Comparison of ENCODE assay signal across 8 cellular contexts in the genomic region with DNA sequence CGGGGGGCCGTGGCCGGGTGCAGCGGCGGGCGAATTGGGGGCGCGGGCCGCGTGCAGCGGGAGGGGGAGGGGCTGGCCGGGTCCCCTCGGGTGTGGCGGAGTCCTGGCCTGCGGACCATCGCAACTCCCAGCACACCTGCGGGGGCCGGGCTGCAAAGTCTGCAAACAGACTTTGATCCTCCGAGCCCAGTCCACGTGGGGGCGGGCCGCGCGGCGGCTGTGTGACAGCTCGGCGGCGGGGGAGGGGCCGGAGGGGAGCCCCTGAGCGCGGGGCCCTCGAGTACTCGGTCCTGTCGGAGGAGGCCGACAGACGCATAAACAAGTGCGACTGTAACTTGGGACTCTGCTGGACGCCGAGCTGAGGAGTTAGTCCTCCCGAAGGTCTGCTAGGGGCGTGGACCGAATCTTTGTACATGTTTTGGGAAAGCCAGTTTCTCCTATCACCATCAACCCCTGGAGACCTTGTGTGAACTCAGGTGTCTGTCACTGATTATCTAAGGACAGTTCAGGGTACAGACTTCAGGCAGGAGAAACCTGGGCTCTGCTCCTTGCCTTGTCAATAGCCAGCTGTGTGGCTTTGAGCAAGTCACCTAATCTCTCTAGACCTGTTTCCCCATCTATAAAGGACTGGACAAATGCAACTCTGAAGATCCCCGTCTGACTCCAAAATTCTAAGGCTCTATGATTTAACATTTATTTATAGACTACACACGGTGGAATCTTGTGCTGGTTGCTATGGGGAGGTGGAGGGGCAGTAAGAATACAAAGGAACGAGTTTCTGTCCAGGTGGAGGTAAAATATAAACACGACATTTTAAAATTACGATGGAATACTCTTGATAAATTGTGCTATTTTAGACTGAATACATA. TPM values are rescaled to one million over a fixed set of nuclear protein-coding genes. Genes with fewer than 3 reads are reported as not detected.
DNase-seq lines count a peak whose midpoint lies in the region; ATAC-seq and TF ChIP-seq lines count a peak whose summit lies in the region.

No MANE protein-coding gene starts in this region.

- no peak overlapping the region for H3K18ac ChIP-seq in mesendoderm (ENCODE audit: low read length)

- H4K8ac ChIP-seq in mesendoderm (ENCODE audit: low read depth, low read length), result no peak overlapping the region

- H3K4me2 ChIP-seq in mesendoderm (ENCODE audit: low read length), result peak overlapping the region; percentile 39

- no peak overlapping the region for H3K23ac ChIP-seq in mesendoderm (ENCODE audit: low read length)

- H3K4me1 ChIP-seq in colonic mucosa, result no peaks in the 10 kb centered on the region
- peaks cover 6% of the 10 kb centered on the region for H3K4me1 ChIP-seq in mesendoderm (ENCODE audit: control insufficient read depth, low read depth, low read length)
- H3K4me1 ChIP-seq in urinary bladder (ENCODE audit: insufficient read depth), result no peaks in the 10 kb centered on the region

- no CpG with 5 or more reads among the region's 47 CpGs for WGBS in mesendoderm (ENCODE audit: extremely low coverage, insufficient coverage, low lambda C conversion rate)
- 4% methylated on average over 46 of the region's 47 CpGs for WGBS in urinary bladder

- H3K27me3 ChIP-seq in colonic mucosa (no peaks in the 10 kb centered on the region), mesendoderm (ENCODE audit: insufficient read depth, low read length, poor library complexity) (no peaks in the 10 kb centered on the region)

- H3K56ac ChIP-seq in mesendoderm (ENCODE audit: low read length), result peak overlapping the region; percentile 65

- peak overlapping the region; percentile 98 for H3K27ac ChIP-seq in colonic mucosa
- no peak overlapping the region for H3K27ac ChIP-seq in mesendoderm (ENCODE audit: low read depth, low read length)
- H3K27ac ChIP-seq in urinary bladder (ENCODE audit: low read depth), result peak overlapping the region; percentile 82

- H3K4ac ChIP-seq in mesendoderm (ENCODE audit: low read depth, low read length), result no peak overlapping the region

- H2BK120ac ChIP-seq in mesendoderm (ENCODE audit: low read depth, low read length), result no peak overlapping the region

- H3K4me3 ChIP-seq in colonic mucosa, result peak overlapping the region; percentile 66
- peak overlapping the region; percentile 29 for H3K4me3 ChIP-seq in mesendoderm (ENCODE audit: low read length)
- H3K4me3 ChIP-seq in urinary bladder (ENCODE audit: low read depth, low read length), result peak overlapping the region; percentile 97

- no peak overlapping the region for H2BK5ac ChIP-seq in mesendoderm (ENCODE audit: low read length)

- H2BK15ac ChIP-seq in mesendoderm (replicated peaks; ENCODE audit: low read depth), result no peak overlapping the region

- H3K9ac ChIP-seq in colonic mucosa (ENCODE audit: low read depth in 2 of 2, low read length in 2 of 2) (peak overlapping the region; percentile 12 to 79), mesendoderm (ENCODE audit: low read length) (peak overlapping the region; percentile 49)

- no peaks in the 10 kb centered on the region for H3K9me3 ChIP-seq in colonic mucosa

- no peaks in the 10 kb centered on the region for H3K79me1 ChIP-seq in mesendoderm (ENCODE audit: low read length)

- H3K36me3 ChIP-seq in colonic mucosa, result no peaks in the 10 kb centered on the region
- no peaks in the 10 kb centered on the region for H3K36me3 ChIP-seq in mesendoderm (ENCODE audit: control insufficient read depth, insufficient read depth, low read length)
- H3K36me3 ChIP-seq in urinary bladder (ENCODE audit: insufficient read depth), result no peaks in the 10 kb centered on the region

- H3K79me2 ChIP-seq in mesendoderm (ENCODE audit: control insufficient read depth, insufficient read depth, low read length), result peaks cover 27% of the 10 kb centered on the region

- intact Hi-C loops in colonic mucosa (cut with DNase I), result loop anchor here (2.0 to 5.0 kb wide), 2 partner anchors 65 to 73 kb away; no protein-coding TSS in a partner anchor

- TF ChIP-seq CTCF in colonic mucosa (IDR thresholded peaks at IDR 0.05), result no peak

- H2AK5ac ChIP-seq in mesendoderm (ENCODE audit: low read length), result no peak overlapping the region

- DNase-seq in NCI-H524 (lab: John Stamatoyannopoulos, UW), result peak; percentile 39 to 80
- no peak for DNase-seq in NCI-H524 treated with DMSO at 0.1 percent for 48 hours (lab: John Stamatoyannopoulos, UW)
- peak in 40 of 76 experiments; percentile 11 to 82 (median 62) for DNase-seq in HUDEP-2 (lab: John Stamatoyannopoulos, UW; ENCODE audit: unreplicated experiment in 76 of 76)
- DNase-seq in RPMI8226, result peak; percentile 95
- DNase-seq in colonic mucosa, result peak; percentile 89
- DNase-seq in mesendoderm, result peak; percentile 91

- no peak overlapping the region for H4K5ac ChIP-seq in mesendoderm (ENCODE audit: low read length)

- ATAC-seq in GM21576 (IDR thresholded peaks at IDR 0.05; ENCODE audit: unreplicated experiment), result peak; percentile 33

RNA-seq across cellular contexts. Expression of a gene that starts 0.7 kb away (rescaled TPM):
- total RNA-seq in colonic mucosa, result 10 to 100 TPM; 18.5 to 28.0 TPM
- polyA plus RNA-seq in mesendoderm (2013, experiment 1 of 2), result 11.3 TPM
- 10.4 TPM for polyA plus RNA-seq in mesendoderm (2013, experiment 2 of 2)
- total RNA-seq in urinary bladder, result 37.2 TPM
- polyA plus RNA-seq in urinary bladder, result 6.6 TPM

Comparison
In these comparisons a context has a peak if more than half of its experiments do, and no peak if none do; other contexts are left out.
1. H3K4me3 ChIP-seq: peak in every context shown above with its lines; median percentile 97 in urinary bladder; 66 in colonic mucosa; 29 in mesendoderm.